ENCODE assay signal across 11 cellular contexts in the genomic region with DNA sequence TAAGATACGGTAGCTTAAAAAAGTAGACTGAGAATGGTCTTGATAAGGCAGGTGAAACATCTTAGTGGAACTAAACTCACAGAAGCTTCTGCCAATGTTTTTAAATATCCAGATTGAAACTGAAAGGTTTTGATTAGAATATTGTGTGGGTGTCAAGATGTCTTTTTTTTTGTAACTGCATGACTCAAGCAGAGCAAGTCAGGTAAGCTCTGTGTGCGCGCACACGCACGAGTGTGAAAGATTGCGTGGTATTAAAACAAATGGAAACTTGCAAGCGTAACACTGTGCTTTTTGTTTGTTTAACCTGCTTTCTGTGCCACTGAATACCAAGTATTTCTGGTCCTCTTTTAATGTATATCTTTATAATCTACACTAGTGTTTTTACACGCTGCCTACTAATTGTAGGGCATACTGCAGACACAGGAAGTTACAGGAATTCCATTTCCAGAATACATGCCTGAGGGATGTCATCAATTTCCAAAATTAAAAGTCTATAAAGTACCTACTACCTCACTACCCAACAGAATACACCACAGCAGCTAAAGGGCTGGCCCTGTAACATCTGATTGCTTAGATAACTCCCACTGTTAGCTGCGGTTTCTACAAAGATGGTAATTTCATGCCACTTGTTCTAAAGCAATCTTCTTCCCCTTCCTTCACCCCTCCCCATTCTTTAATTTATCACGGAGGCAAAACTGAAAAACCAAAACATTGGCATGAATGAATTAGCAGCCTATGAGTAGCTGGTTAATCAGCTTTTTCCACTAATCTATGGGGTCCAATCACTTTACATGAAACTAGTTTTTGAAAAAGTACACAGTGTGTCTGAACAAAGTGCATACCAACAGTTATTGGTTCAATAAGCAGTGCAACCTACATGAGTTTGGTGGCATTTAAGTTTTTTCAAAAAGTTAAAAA.
DNase-seq lines count a peak whose midpoint lies in the region; ATAC-seq and FAIRE-seq lines count a peak whose summit lies in the region.
"Had no signal": no experiment of that assay in that cellular context is flagged by ENCODE, and none has a peak within 500 bp of the region (broad histone marks: within the 10 kb centered on the region; RNA-seq: fewer than 3 reads in every experiment).

No MANE protein-coding gene starts in this region.

- H3K4me1 Mint-ChIP-seq in activated T-cell treated with anti-CD3 and anti-CD28 coated beads, Interleukin-2, amount 50 U/mL, for 4 hours (ENCODE audit: low read depth), result peaks cover 56% of the 10 kb centered on the region

- H3K9me3 Mint-ChIP-seq in activated T-cell treated with anti-CD3 and anti-CD28 coated beads, Interleukin-2, amount 50 U/mL, for 4 hours, result no peaks in the 10 kb centered on the region

- ATAC-seq in GM18858 (IDR thresholded peaks at IDR 0.05; ENCODE audit: unreplicated experiment), result peak; percentile 64
- ATAC-seq in HG03378 (IDR thresholded peaks at IDR 0.05; ENCODE audit: unreplicated experiment), result peak; percentile 58
- peak; percentile 88 to 92 for ATAC-seq in activated T-cell treated with anti-CD3 and anti-CD28 coated beads, Interleukin-2, amount 50 U/mL, for 4 hours

- H3K27ac ChIP-seq in small intestine (ENCODE audit: low read depth in 1 of 2, low read length in 1 of 2), result no peak overlapping the region
- H3K27ac ChIP-seq: spleen had no signal

- H3K4me3 Mint-ChIP-seq in activated T-cell treated with anti-CD3 and anti-CD28 coated beads, Interleukin-2, amount 50 U/mL, for 4 hours, result peak overlapping the region; percentile 44

- no peaks in the 10 kb centered on the region for H3K9me3 ChIP-seq in small intestine (ENCODE audit: control insufficient read depth, low read depth)
- H3K9me3 ChIP-seq: spleen had no signal

- DNase-seq in activated T-cell treated with anti-CD3 and anti-CD28 coated beads, Interleukin-2, amount 50 U/mL, for 4 hours, result peak; percentile 33
- peak in 3 of 4 experiments; percentile 5 to 37 (median 30) for DNase-seq in stimulated activated CD4-positive, alpha-beta T cell treated with anti-CD3 and anti-CD28 coated beads, Interleukin-1b, Interleukin-23, amount 100 ng/mL, for 24 hours (ENCODE audit: low read depth in 4 of 4, low spot score in 1 of 4)
- DNase-seq in small intestine, result no peak
- DNase-seq in NCI-H69 (lab: John Stamatoyannopoulos, UW), result no peak
- DNase-seq in NCI-H1694 (lab: John Stamatoyannopoulos, UW), result no peak
- DNase-seq in iPS-NIHi11 (ENCODE audit: low spot score), result no peak
- DNase-seq: hippocampal formation, NCI-H524 treated with DMSO at 0.1 percent for 48 hours, spleen had no signal

- WGBS in small intestine, 3 donors, result 80 to 91% (median 87%) methylated on average over 10 of the region's 10 CpGs

- H3K36me3 ChIP-seq in small intestine (ENCODE audit: control insufficient read depth in 2 of 2, insufficient read depth in 2 of 2, low read length in 2 of 2), result peaks cover 4 to 7% of the 10 kb centered on the region in 2 donors

- H3K36me3 Mint-ChIP-seq in activated T-cell treated with anti-CD3 and anti-CD28 coated beads, Interleukin-2, amount 50 U/mL, for 4 hours (ENCODE audit: insufficient read depth), result peaks cover 24% of the 10 kb centered on the region

- H3K27me3 ChIP-seq in small intestine (ENCODE audit: control insufficient read depth in 2 of 2, insufficient read depth in 2 of 2, low read length in 2 of 2), result no peaks in the 10 kb centered on the region
- H3K27me3 ChIP-seq: spleen had no signal

- H3K4me1 ChIP-seq in small intestine (ENCODE audit: control insufficient read depth in 2 of 2, insufficient read depth in 1 of 2, low read depth in 1 of 2, low read length in 1 of 2), result peaks cover 0 to 3% of the 10 kb centered on the region in 2 donors

- no peak overlapping the region for H3K4me3 ChIP-seq in small intestine (ENCODE audit: low read depth in 1 of 2, low read length in 2 of 2)
- H3K4me3 ChIP-seq: spleen had no signal

- FAIRE-seq in small intestine (lab: Jason Lieb, UNC), result no peak

- no peaks in the 10 kb centered on the region for H3K27me3 Mint-ChIP-seq in activated T-cell treated with anti-CD3 and anti-CD28 coated beads, Interleukin-2, amount 50 U/mL, for 4 hours (ENCODE audit: low read depth)

Comparison
In these comparisons a context has a peak if more than half of its experiments do, and no peak if none do; other contexts are left out.
1. DNase-seq: peak in activated T-cell treated with anti-CD3 and anti-CD28 coated beads, Interleukin-2, amount 50 U/mL, for 4 hours (single experiment) and stimulated activated CD4-positive, alpha-beta T cell treated with anti-CD3 and anti-CD28 coated beads, Interleukin-1b, Interleukin-23, amount 100 ng/mL, for 24 hours (3 of 4); none in small intestine (single experiment), NCI-H69 (single experiment), NCI-H1694 (single experiment) and iPS-NIHi11 (single experiment).
2. Peak in every context shown above with its lines, with median percentiles within 50 percentile points of each other: ATAC-seq.